ENCODE assay signal across 17 cellular contexts in genomic region chr20:19077370-19078220, GRCh38.
"Had no signal": no experiment of that assay in that cellular context is flagged by ENCODE, and none has a peak within 500 bp of the region (broad histone marks: within the 10 kb centered on the region; RNA-seq: fewer than 3 reads in every experiment).

No MANE protein-coding gene starts in this region.

- H3K9me3 ChIP-seq: body of pancreas, gastroesophageal sphincter, heart left ventricle, pancreas, right lobe of liver, thoracic aorta, upper lobe of right lung had no signal

- H3K27ac Mint-ChIP-seq: activated CD8-positive, alpha-beta T cell treated with anti-CD3 and anti-CD28 coated beads for 36 hours; activated naive CD4-positive, alpha-beta T cell treated with anti-CD3 and anti-CD28 coated beads for 36 hours; memory B cell; naive thymus-derived CD4-positive, alpha-beta T cell; neural progenitor cell had no signal

- H3K36me3 ChIP-seq: gastroesophageal sphincter, heart left ventricle, neural progenitor cell, pancreas, right lobe of liver, thoracic aorta, upper lobe of right lung had no signal

- H3K4me3 ChIP-seq: body of pancreas, gastroesophageal sphincter, heart left ventricle, neural progenitor cell, pancreas, right lobe of liver, thoracic aorta, upper lobe of right lung had no signal

- H3K36me3 Mint-ChIP-seq: memory B cell; naive thymus-derived CD4-positive, alpha-beta T cell; neural progenitor cell had no signal

- H3K4me3 Mint-ChIP-seq: activated CD8-positive, alpha-beta T cell treated with anti-CD3 and anti-CD28 coated beads for 36 hours; activated naive CD4-positive, alpha-beta T cell treated with anti-CD3 and anti-CD28 coated beads for 36 hours; activated T-cell treated with anti-CD3 and anti-CD28 coated beads, Interleukin-2, amount 50 U/mL, for 4 hours; memory B cell; naive thymus-derived CD4-positive, alpha-beta T cell; neural progenitor cell had no signal

- H3K27ac ChIP-seq: body of pancreas, gastroesophageal sphincter, heart left ventricle, neural progenitor cell, pancreas, right lobe of liver, thoracic aorta, upper lobe of right lung had no signal

- H3K27me3 Mint-ChIP-seq: activated CD8-positive, alpha-beta T cell treated with anti-CD3 and anti-CD28 coated beads for 36 hours had no signal

- ATAC-seq: activated CD8-positive, alpha-beta T cell treated with anti-CD3 and anti-CD28 coated beads for 36 hours; activated T-cell treated with anti-CD3 and anti-CD28 coated beads, Interleukin-2, amount 50 U/mL, for 4 hours; body of pancreas; gastroesophageal sphincter; heart left ventricle; naive thymus-derived CD4-positive, alpha-beta T cell; pancreas; right lobe of liver; upper lobe of right lung had no signal

- H3K9me3 Mint-ChIP-seq: activated CD8-positive, alpha-beta T cell treated with anti-CD3 and anti-CD28 coated beads for 36 hours; activated naive CD4-positive, alpha-beta T cell treated with anti-CD3 and anti-CD28 coated beads for 36 hours; activated T-cell treated with anti-CD3 and anti-CD28 coated beads, Interleukin-2, amount 50 U/mL, for 4 hours had no signal

- H3K4me1 Mint-ChIP-seq: neural progenitor cell had no signal

- DNase-seq: activated CD4-positive, alpha-beta T cell treated with anti-CD3 and anti-CD28 coated beads for 48 hours; activated CD4-positive, CD25-positive, alpha-beta regulatory T cell; activated CD8-positive, alpha-beta T cell treated with anti-CD3 and anti-CD28 coated beads for 36 hours; activated naive CD4-positive, alpha-beta T cell treated with anti-CD3 and anti-CD28 coated beads for 36 hours; activated T-cell treated with anti-CD3 and anti-CD28 coated beads, Interleukin-2, amount 50 U/mL, for 4 hours; body of pancreas; heart left ventricle; naive thymus-derived CD4-positive, alpha-beta T cell; pancreas; right lobe of liver; small intestine; stimulated activated CD4-positive, alpha-beta T cell treated with anti-CD3 and anti-CD28 coated beads, Interleukin-4, amount 100 ng/mL, for 1 hour; upper lobe of right lung had no signal

- H3K4me1 ChIP-seq: body of pancreas, gastroesophageal sphincter, neural progenitor cell, pancreas, right lobe of liver, upper lobe of right lung had no signal

- H3K27me3 ChIP-seq: body of pancreas, gastroesophageal sphincter, heart left ventricle, neural progenitor cell, pancreas, right lobe of liver, upper lobe of right lung had no signal
